11 cellular contexts compared by ENCODE assay signal in the genomic region with DNA sequence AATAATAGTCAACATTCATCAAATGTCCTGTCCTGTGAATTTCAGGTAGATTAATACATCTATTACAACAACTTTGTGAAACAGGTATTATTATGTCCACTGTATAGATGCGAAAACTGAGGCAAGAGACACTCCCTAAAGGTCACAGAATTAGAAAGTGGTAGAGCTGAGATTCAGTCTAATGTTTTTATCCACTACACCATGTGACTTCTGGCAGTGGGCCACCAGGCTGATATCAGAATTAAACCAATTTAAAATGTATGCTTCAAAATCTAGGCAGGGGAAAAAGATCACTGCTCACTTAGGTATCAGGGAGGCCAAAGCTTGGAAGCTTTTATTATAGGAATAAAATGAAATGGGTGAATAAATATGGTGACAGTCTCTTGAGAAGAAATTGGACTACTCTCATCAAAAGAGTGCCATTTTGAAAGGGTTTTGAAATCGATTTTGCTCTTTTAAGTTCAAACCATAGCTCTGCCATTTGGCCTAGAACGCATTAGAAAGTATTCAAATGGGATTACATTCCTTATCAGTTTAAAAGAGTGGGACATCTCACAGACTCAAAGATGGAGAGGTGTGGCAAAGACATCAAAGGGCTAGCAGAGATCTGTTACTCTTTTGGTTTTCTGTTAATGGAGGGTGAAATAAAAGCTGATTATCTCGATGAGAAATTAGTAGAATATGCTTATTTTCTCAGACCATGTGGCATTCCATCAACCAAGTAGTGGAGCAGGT. TPM values are rescaled to one million over a fixed set of nuclear protein-coding genes. Genes with fewer than 3 reads are reported as not detected.
DNase-seq lines count a peak whose midpoint lies in the region; ATAC-seq and TF ChIP-seq lines count a peak whose summit lies in the region.
"Had no signal": no experiment of that assay in that cellular context is flagged by ENCODE, and none has a peak within 500 bp of the region (broad histone marks: within the 10 kb centered on the region; RNA-seq: fewer than 3 reads in every experiment).

No MANE protein-coding gene starts in this region.

- peaks cover 6 to 12% (median 10%) of the 10 kb centered on the region in 3 donors for H3K4me1 Mint-ChIP-seq in T-cell

- peaks cover 53% of the 10 kb centered on the region for H3K79me2 ChIP-seq in hepatocyte

- TF ChIP-seq CTCF in hepatocyte (IDR thresholded peaks at IDR 0.05; ENCODE audit: poor library complexity): no peak
- TF ChIP-seq CTCF in retinal pigment epithelial cell (conservative IDR thresholded peaks at IDR 0.05; ENCODE audit: low read depth, low read length): no peak
- no peak for TF ChIP-seq CTCF in suprapubic skin (IDR thresholded peaks at IDR 0.05)
- TF ChIP-seq CTCF in gastroesophageal sphincter (IDR thresholded peaks at IDR 0.05): no peak

- POLR2A ChIA-PET in T-cell (lab: Charles Lee): interaction anchor here in 1 of 2 donors (0.7 kb wide), 1 partner anchor 51 kb away, joined by 3 read pairs; no protein-coding TSS in a partner anchor

- CTCF ChIA-PET in T-cell (lab: Charles Lee): interaction anchor here in 1 of 2 donors (1.1 kb wide), 1 partner anchor 518 kb away, joined by 4 read pairs; no protein-coding TSS in a partner anchor

- no peak overlapping the region for H2AFZ ChIP-seq in hepatocyte

- H4K20me1 ChIP-seq in hepatocyte (ENCODE audit: insufficient read depth, poor library complexity, severe bottlenecking): no peaks in the 10 kb centered on the region

- H3K9me3 Mint-ChIP-seq in T-cell: no peaks in the 10 kb centered on the region
- H3K9me3 Mint-ChIP-seq: activated CD8-positive, alpha-beta T cell treated with anti-CD3 and anti-CD28 coated beads for 36 hours had no signal

- peaks cover 62 to 67% of the 10 kb centered on the region in 2 donors for H3K27me3 Mint-ChIP-seq in T-cell

- H3K4me2 ChIP-seq in hepatocyte: peak overlapping the region; percentile 92

- no peaks in the 10 kb centered on the region for H3K36me3 Mint-ChIP-seq in T-cell

- H3K9me3 ChIP-seq in HAP-1 (no peaks in the 10 kb centered on the region), hepatocyte (ENCODE audit: low read depth) (no peaks in the 10 kb centered on the region), suprapubic skin (no peaks in the 10 kb centered on the region), gastroesophageal sphincter (no peaks in the 10 kb centered on the region)
- H3K9me3 ChIP-seq: esophagus squamous epithelium had no signal

- no peak overlapping the region for H3K27ac Mint-ChIP-seq in T-cell
- H3K27ac Mint-ChIP-seq: activated CD8-positive, alpha-beta T cell treated with anti-CD3 and anti-CD28 coated beads for 36 hours had no signal

- 61% methylated on average over 4 of the region's 4 CpGs for WGBS in hepatocyte (ENCODE audit: low lambda C conversion rate, missing lambda C conversion rate)
- 84% methylated on average over 4 of the region's 4 CpGs for WGBS in suprapubic skin
- 88 to 91% methylated on average over 4 of the region's 4 CpGs for WGBS in gastroesophageal sphincter (ENCODE audit: low coverage in 1 of 2), 2 donors

- H3K4me3 ChIP-seq in HAP-1: peak overlapping the region; percentile 55
- H3K4me3 ChIP-seq in hepatocyte: no peak overlapping the region
- peak overlapping the region; percentile 83 for H3K4me3 ChIP-seq in retinal pigment epithelial cell (ENCODE audit: low read length)
- H3K4me3 ChIP-seq in suprapubic skin: no peak overlapping the region
- H3K4me3 ChIP-seq in gastroesophageal sphincter: no peak overlapping the region

- TF ChIP-seq EP300 in suprapubic skin (IDR thresholded peaks at IDR 0.05) (no peak), gastroesophageal sphincter (IDR thresholded peaks at IDR 0.05) (no peak)

- ATAC-seq in T-cell (replicated peaks in 1 of 4) (no peak), gastroesophageal sphincter (no peak)
- ATAC-seq: activated CD8-positive, alpha-beta T cell treated with anti-CD3 and anti-CD28 coated beads for 36 hours had no signal

- H3K27me3 ChIP-seq in HAP-1 (ENCODE audit: low read depth) (no peaks in the 10 kb centered on the region), hepatocyte (no peaks in the 10 kb centered on the region), suprapubic skin (peaks cover 5% of the 10 kb centered on the region), gastroesophageal sphincter (no peaks in the 10 kb centered on the region)

- H3K4me3 Mint-ChIP-seq in T-cell: peak overlapping the region in 2 of 3 donors; percentile 17 to 79

- in situ Hi-C loops in HAP-1 (cut with MboI; ENCODE audit: low sequenced_read_pairs): no loop called here

- peaks cover 47% of the 10 kb centered on the region for H3K4me1 ChIP-seq in HAP-1
- H3K4me1 ChIP-seq in hepatocyte (ENCODE audit: insufficient read depth): peaks cover 36% of the 10 kb centered on the region
- peaks cover 65% of the 10 kb centered on the region for H3K4me1 ChIP-seq in suprapubic skin
- peaks cover 0 to 28% (median 0%) of the 10 kb centered on the region in 3 donors for H3K4me1 ChIP-seq in gastroesophageal sphincter

- H3K36me3 ChIP-seq in HAP-1 (replicated peaks) (no peaks in the 10 kb centered on the region), hepatocyte (replicated peaks; ENCODE audit: insufficient read depth, low read depth) (no peaks in the 10 kb centered on the region), suprapubic skin (no peaks in the 10 kb centered on the region), gastroesophageal sphincter (no peaks in the 10 kb centered on the region)
- H3K36me3 ChIP-seq: esophagus squamous epithelium had no signal

- TF ChIP-seq POLR2A in suprapubic skin (IDR thresholded peaks at IDR 0.05) (no peak), gastroesophageal sphincter (IDR thresholded peaks at IDR 0.05) (no peak)

- no peaks in the 10 kb centered on the region for H3K9me2 ChIP-seq in hepatocyte (replicated peaks; ENCODE audit: insufficient read depth)

- H3K27ac ChIP-seq in hepatocyte: no peak overlapping the region
- no peak overlapping the region for H3K27ac ChIP-seq in suprapubic skin
- no peak overlapping the region for H3K27ac ChIP-seq in gastroesophageal sphincter

- no peak for DNase-seq in HAP-1 (ENCODE audit: low spot score in 2 of 2)
- no peak for DNase-seq in T-cell
- DNase-seq in hepatocyte (ENCODE audit: low spot score): no peak
- no peak for DNase-seq in retinal pigment epithelial cell (ENCODE audit: low read depth)
- DNase-seq in suprapubic skin (ENCODE audit: low spot score in 2 of 2): no peak
- DNase-seq in superior temporal gyrus (ENCODE audit: extremely low spot score): no peak
- no peak for DNase-seq in putamen (ENCODE audit: low spot score)
- DNase-seq: activated CD8-positive, alpha-beta T cell treated with anti-CD3 and anti-CD28 coated beads for 36 hours; esophagus squamous epithelium; left ventricle myocardium superior had no signal

RNA-seq across cellular contexts. Expression of gene DDAH1, which starts 1.9 kb away (rescaled TPM):
- total RNA-seq in T-cell (under 1 TPM in 3 of 5 donors, not detected in 2; 0.16 to 0.47 (median 0.32) TPM), hepatocyte (49.8 and 55.8 TPM in 2 replicates), suprapubic skin (10 to 100 TPM; 10.4 to 19.6 (median 15.5) TPM), gastroesophageal sphincter (10 to 100 TPM in 3 of 4 donors, 1 to 10 TPM in 1; 8.4 to 72.8 (median 27.3) TPM)
- polyA plus RNA-seq in hepatocyte: 17.2 and 19.5 TPM in 2 replicates

Comparison
In these comparisons a context has a peak if more than half of its experiments do, and no peak if none do; other contexts are left out.
1. H3K4me3 ChIP-seq: peak in HAP-1 (single experiment) and retinal pigment epithelial cell (single experiment); none in hepatocyte (single experiment), suprapubic skin (single experiment) and gastroesophageal sphincter (0 of 2).
2. RNA of gene DDAH1, which starts 1.9 kb away (total RNA-seq): 49.8 to 55.8 TPM in hepatocyte, 8.4 to 72.8 TPM in gastroesophageal sphincter and 10.4 to 19.6 TPM in suprapubic skin; 0.16 to 0.47 TPM in T-cell; every median in the first group is over 4 times any median in the second.